8 cellular contexts compared by ENCODE assay signal in the genomic region with DNA sequence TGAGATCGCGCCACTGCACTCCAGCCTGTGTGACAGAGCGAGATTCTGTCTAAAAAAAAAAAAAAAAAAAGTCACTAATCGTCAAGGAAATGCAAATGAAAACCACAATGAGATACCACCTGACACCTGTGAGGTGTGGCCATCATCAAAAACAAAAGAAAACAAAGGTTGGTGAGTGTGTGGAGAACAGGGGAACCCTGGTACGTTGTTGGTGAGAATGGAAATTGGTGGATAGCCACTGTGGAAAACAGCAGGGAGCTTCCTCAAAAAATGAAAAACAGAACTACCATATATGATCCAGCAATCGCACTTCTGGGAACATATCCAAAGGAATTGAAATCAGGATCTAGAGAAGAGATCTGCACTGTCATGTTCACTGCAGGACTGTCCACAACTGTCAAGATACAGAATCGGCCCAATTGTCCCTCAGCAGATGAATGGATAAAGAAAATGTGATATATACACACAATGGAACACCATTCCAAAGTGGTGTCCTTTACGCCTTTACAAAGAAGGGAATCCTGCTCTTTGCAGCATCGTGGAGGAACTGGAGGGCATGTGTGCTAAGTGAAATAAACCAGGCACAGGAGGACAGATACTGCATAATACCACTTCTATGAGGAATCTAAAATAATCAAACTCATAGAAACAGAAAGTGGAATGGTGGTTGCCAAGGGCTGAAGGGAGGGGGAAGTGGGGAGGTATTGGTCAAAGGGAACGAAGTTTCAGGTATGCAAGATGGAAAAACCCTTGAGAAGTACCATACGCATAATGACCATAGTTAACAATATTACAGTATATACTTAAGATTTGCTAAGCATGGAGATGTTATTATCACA.
A peak's percentile ranks its signal among the peaks of the same experiment; 100 is the strongest.
DNase-seq lines count a peak whose midpoint lies in the region; ATAC-seq and TF ChIP-seq lines count a peak whose summit lies in the region.

No MANE protein-coding gene starts in this region.

- intact Hi-C loops in left ventricle myocardium superior (cut with micrococcal nuclease), result no loop called here

- peaks cover 7% of the 10 kb centered on the region; the same call in 1 of the 2 replicates for H3F3A ChIP-seq in GM23338 (replicated peaks; ENCODE audit: low read depth)

- no peak overlapping the region for H3K4me3 Mint-ChIP-seq in GM23338

- H3K27me3 Mint-ChIP-seq in GM23338 (ENCODE audit: insufficient read depth, low read depth, poor library complexity), result peaks cover 22% of the 10 kb centered on the region

- no peaks in the 10 kb centered on the region for H4K20me1 ChIP-seq in GM23338 (replicated peaks; ENCODE audit: insufficient read depth)

- H2AFZ ChIP-seq in GM23338, result no peak overlapping the region

- H3K36me3 Mint-ChIP-seq in GM23338 (ENCODE audit: low read depth), result no peaks in the 10 kb centered on the region

- H3K27ac ChIP-seq in GM23338 (ENCODE audit: low read depth), result no peak overlapping the region
- H3K27ac ChIP-seq in muscle layer of colon (ENCODE audit: low read depth, low read length), result peak overlapping the region; percentile 55

- peaks cover 59% of the 10 kb centered on the region for H3K4me1 Mint-ChIP-seq in GM23338

- H3K4me1 ChIP-seq in GM23338 (ENCODE audit: insufficient read depth) (peaks cover 49% of the 10 kb centered on the region), muscle layer of colon (ENCODE audit: insufficient read depth, low read length) (peaks cover 19% of the 10 kb centered on the region)

- TF ChIP-seq CTCF in GM23338 (conservative IDR thresholded peaks at IDR 0.05; ENCODE audit: low read depth in 2 of 2), result no peak

- H3K9ac ChIP-seq in muscle layer of colon (ENCODE audit: low read length), result no peak overlapping the region

- H3K27me3 ChIP-seq in GM23338 (ENCODE audit: insufficient read depth) (no peaks in the 10 kb centered on the region), muscle layer of colon (ENCODE audit: control insufficient read depth in 1 of 2, insufficient read depth in 2 of 2, low read length in 2 of 2) (no peaks in the 10 kb centered on the region)

- H3K4me3 ChIP-seq in GM23338 (no peak overlapping the region), muscle layer of colon (ENCODE audit: low read depth in 1 of 2, low read length in 2 of 2) (peak overlapping the region in 1 of 2 donors; percentile 18)

- no peaks in the 10 kb centered on the region for H3K9me3 ChIP-seq in muscle layer of colon (ENCODE audit: low read length)

- ATAC-seq in GM18858 (IDR thresholded peaks at IDR 0.05; ENCODE audit: unreplicated experiment) (peak; percentile 52), GM23338 (no peak), left ventricle myocardium superior (no peak)

- no peaks in the 10 kb centered on the region for H3K9me3 Mint-ChIP-seq in GM23338

- no peaks in the 10 kb centered on the region for H3K9me2 ChIP-seq in GM23338 (ENCODE audit: insufficient read depth)

- H3K36me3 ChIP-seq in GM23338 (ENCODE audit: insufficient read depth) (no peaks in the 10 kb centered on the region), muscle layer of colon (ENCODE audit: insufficient read depth, low read length) (no peaks in the 10 kb centered on the region)

- H3K79me2 ChIP-seq in GM23338 (replicated peaks; ENCODE audit: insufficient read depth), result no peaks in the 10 kb centered on the region

- DNase-seq in GM23338 (ENCODE audit: low spot score), result no peak
- DNase-seq in NAMALWA (ENCODE audit: low spot score), result peak; percentile 53
- no peak for DNase-seq in DMS153 (lab: John Stamatoyannopoulos, UW)
- no peak for DNase-seq in left ventricle myocardium superior
- no peak for DNase-seq in H4 (ENCODE audit: low spot score)
- no peak for DNase-seq in globus pallidus (ENCODE audit: low spot score)

- no peak overlapping the region for H3K27ac Mint-ChIP-seq in GM23338

- H3K4me2 ChIP-seq in GM23338, result peak overlapping the region; percentile 44; the same call in 1 of the 2 replicates

TF ChIP-seq in GM23338, 12 proteins besides CTCF, POLR2A, EP300 and RAD21 (continues in another document):
- TF ChIP-seq NANOG (IDR thresholded peaks at IDR 0.05; ENCODE audit: borderline replicate concordance) (no peak), ETS1 (IDR thresholded peaks at IDR 0.05) (no peak), ZNF114 (CRISPR knock-in tag; IDR thresholded peaks at IDR 0.05) (no peak), EZH2 (IDR thresholded peaks at IDR 0.05; ENCODE audit: low read depth, unreplicated experiment) (no peak), CREB1 (CRISPR knock-in tag; IDR thresholded peaks at IDR 0.05; ENCODE audit: low read depth) (no peak)
- TF ChIP-seq, protein P1, sequence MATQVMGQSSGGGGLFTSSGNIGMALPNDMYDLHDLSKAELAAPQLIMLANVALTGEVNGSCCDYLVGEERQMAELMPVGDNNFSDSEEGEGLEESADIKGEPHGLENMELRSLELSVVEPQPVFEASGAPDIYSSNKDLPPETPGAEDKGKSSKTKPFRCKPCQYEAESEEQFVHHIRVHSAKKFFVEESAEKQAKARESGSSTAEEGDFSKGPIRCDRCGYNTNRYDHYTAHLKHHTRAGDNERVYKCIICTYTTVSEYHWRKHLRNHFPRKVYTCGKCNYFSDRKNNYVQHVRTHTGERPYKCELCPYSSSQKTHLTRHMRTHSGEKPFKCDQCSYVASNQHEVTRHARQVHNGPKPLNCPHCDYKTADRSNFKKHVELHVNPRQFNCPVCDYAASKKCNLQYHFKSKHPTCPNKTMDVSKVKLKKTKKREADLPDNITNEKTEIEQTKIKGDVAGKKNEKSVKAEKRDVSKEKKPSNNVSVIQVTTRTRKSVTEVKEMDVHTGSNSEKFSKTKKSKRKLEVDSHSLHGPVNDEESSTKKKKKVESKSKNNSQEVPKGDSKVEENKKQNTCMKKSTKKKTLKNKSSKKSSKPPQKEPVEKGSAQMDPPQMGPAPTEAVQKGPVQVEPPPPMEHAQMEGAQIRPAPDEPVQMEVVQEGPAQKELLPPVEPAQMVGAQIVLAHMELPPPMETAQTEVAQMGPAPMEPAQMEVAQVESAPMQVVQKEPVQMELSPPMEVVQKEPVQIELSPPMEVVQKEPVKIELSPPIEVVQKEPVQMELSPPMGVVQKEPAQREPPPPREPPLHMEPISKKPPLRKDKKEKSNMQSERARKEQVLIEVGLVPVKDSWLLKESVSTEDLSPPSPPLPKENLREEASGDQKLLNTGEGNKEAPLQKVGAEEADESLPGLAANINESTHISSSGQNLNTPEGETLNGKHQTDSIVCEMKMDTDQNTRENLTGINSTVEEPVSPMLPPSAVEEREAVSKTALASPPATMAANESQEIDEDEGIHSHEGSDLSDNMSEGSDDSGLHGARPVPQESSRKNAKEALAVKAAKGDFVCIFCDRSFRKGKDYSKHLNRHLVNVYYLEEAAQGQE (IDR thresholded peaks at IDR 0.05; ENCODE audit: unreplicated experiment), result no peak
